Comparison of ENCODE assay signal across 17 cellular contexts in the genomic region with DNA sequence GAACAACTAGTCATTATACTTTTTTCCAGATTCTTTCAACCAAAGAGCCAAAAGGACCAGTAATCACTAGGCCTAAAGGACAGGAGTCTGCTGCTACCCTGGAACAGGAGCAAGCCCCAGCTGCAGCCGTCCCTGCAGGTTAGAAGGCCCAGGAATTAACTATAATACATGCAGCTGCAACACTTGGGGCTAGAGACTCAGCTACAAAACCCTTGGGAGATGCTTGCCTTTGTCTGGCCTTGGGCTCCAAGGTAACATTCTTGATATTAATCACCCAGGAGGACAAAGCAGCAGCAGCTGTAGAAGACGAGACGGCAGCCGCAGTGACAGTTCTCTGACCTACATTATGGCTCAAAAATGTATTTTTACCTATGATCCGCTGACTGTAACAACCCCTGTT.
DNase-seq lines count a peak whose midpoint lies in the region; ATAC-seq, FAIRE-seq and TF ChIP-seq lines count a peak whose summit lies in the region.
"Had no signal": no experiment of that assay in that cellular context is flagged by ENCODE, and none has a peak within 500 bp of the region (broad histone marks: within the 10 kb centered on the region; RNA-seq: fewer than 3 reads in every experiment).

No MANE protein-coding gene starts in this region.

- FAIRE-seq in GM12878 (lab: Jason Lieb, UNC), result no peak

- RAD21 ChIA-PET in GM12878 (lab: Charles Lee; ENCODE audit: unreplicated experiment), result no interaction called here

- no peak overlapping the region for H3K4me3 Mint-ChIP-seq in nephron
- H3K4me3 Mint-ChIP-seq: activated T-helper 1 cell treated with anti-CD3 and anti-CD28 coated beads, Interleukin-12 subunit alpha, Interleukin-12 subunit beta, Interleukin-2, Interleukin-4 antibody, amounts not matched to agents 30 ng/mL and 10 ng/mL and 1 ng/mL, durations not matched to agents 14 hours and 24 hours and 36 hours; dendritic cell treated with granulocyte-macrophage colony-stimulating factor and Interleukin-4, amounts not matched to agents 40 ng/mL and 50 ng/mL, for 4 days; naive thymus-derived CD4-positive, alpha-beta T cell had no signal

- no peaks in the 10 kb centered on the region for H3K9me3 Mint-ChIP-seq in nephron
- H3K9me3 Mint-ChIP-seq: dendritic cell treated with granulocyte-macrophage colony-stimulating factor and Interleukin-4, amounts not matched to agents 40 ng/mL and 50 ng/mL, for 4 days had no signal

- no peaks in the 10 kb centered on the region for H4K20me1 ChIP-seq in GM12878 (ENCODE audit: control insufficient read depth, insufficient read depth)

- TF ChIP-seq CTCF in GM12878 (IDR thresholded peaks at IDR 0.05 in 2 of 3, conservative IDR thresholded peaks at IDR 0.05 in 1 of 3; ENCODE audit: control insufficient read depth in 2 of 3, extremely low read depth in 1 of 3, insufficient read depth in 1 of 3, low read depth in 3 of 3, low read length in 3 of 3) (no peak), nephron (IDR thresholded peaks at IDR 0.05; ENCODE audit: unreplicated experiment in 3 of 3) (no peak)

- no peaks in the 10 kb centered on the region for H3K79me2 ChIP-seq in GM12878 (ENCODE audit: control insufficient read depth, insufficient read depth, low read length)

- H3K36me3 Mint-ChIP-seq in nephron (ENCODE audit: low read depth), result no peaks in the 10 kb centered on the region
- H3K36me3 Mint-ChIP-seq: naive thymus-derived CD4-positive, alpha-beta T cell had no signal

- TF ChIP-seq RAD21 in GM12878 (IDR thresholded peaks at IDR 0.05; ENCODE audit: insufficient read depth, low read depth, low read length), result no peak

- H3K4me1 Mint-ChIP-seq in nephron, result peaks cover 6% of the 10 kb centered on the region
- H3K4me1 Mint-ChIP-seq: naive thymus-derived CD4-positive, alpha-beta T cell had no signal

- CTCF ChIA-PET in GM12878 (lab: Yijun Ruan, JAX), result no interaction called here

- H3K36me3 ChIP-seq in GM12878 (ENCODE audit: control insufficient read depth in 2 of 2, insufficient read depth in 2 of 2, low read length in 1 of 2), result no peaks in the 10 kb centered on the region
- H3K36me3 ChIP-seq: suprapubic skin had no signal

- no peak overlapping the region for H3K9ac ChIP-seq in GM12878 (ENCODE audit: control insufficient read depth, insufficient read depth, low read length)

- WGBS in GM12878 (ENCODE audit: insufficient coverage, insufficient replicate concordance, low lambda C conversion rate, missing lambda C conversion rate), result 47% methylated on average over 5 of the region's 5 CpGs

- POLR2A ChIA-PET in GM12878 (lab: Charles Lee), result no interaction called here

- H3K4me3 ChIP-seq in GM12878, result no peak overlapping the region
- H3K4me3 ChIP-seq: PC-9, suprapubic skin had no signal

- H3K27me3 ChIP-seq in GM12878 (replicated peaks in 1 of 2; ENCODE audit: control insufficient read depth in 2 of 2, insufficient read depth in 2 of 2, low read length in 1 of 2), result no peaks in the 10 kb centered on the region
- H3K27me3 ChIP-seq: suprapubic skin had no signal

- no peak for TF ChIP-seq POLR2A in GM12878 (IDR thresholded peaks at IDR 0.05; ENCODE audit: low read depth, low read length)

- no peak overlapping the region for H3K27ac ChIP-seq in GM12878 (ENCODE audit: control insufficient read depth, insufficient read depth)
- H3K27ac ChIP-seq: PC-9, suprapubic skin had no signal

- in situ Hi-C loops in GM12878 (cut with MboI), result no loop called here

- no TSS peak for BruUV-seq in GM12878 (replicated peaks; lab: Mats Ljungman, UMichigan)

- intact Hi-C loops in GM12878 (cut with micrococcal nuclease; ENCODE audit: unreplicated experiment), result no loop called here

- H3K4me2 ChIP-seq in GM12878 (ENCODE audit: control insufficient read depth, insufficient read depth), result no peak overlapping the region
- H3K4me2 ChIP-seq: PC-9 had no signal

- no peaks in the 10 kb centered on the region for H3K4me1 ChIP-seq in GM12878 (ENCODE audit: control insufficient read depth, insufficient read depth, low read length)
- H3K4me1 ChIP-seq: Caco-2, suprapubic skin had no signal

- no peak overlapping the region for H2AFZ ChIP-seq in GM12878 (ENCODE audit: control insufficient read depth, low read depth, low read length)
- H2AFZ ChIP-seq: PC-9 had no signal

- peak overlapping the region; percentile 29 to 42 (median 38) for H3K27ac Mint-ChIP-seq in nephron
- H3K27ac Mint-ChIP-seq: activated T-helper 1 cell treated with anti-CD3 and anti-CD28 coated beads, Interleukin-12 subunit alpha, Interleukin-12 subunit beta, Interleukin-2, Interleukin-4 antibody, amounts not matched to agents 30 ng/mL and 10 ng/mL and 1 ng/mL, durations not matched to agents 14 hours and 24 hours and 36 hours; dendritic cell treated with granulocyte-macrophage colony-stimulating factor and Interleukin-4, amounts not matched to agents 40 ng/mL and 50 ng/mL, for 4 days; naive thymus-derived CD4-positive, alpha-beta T cell had no signal

- SMC1A ChIA-PET in GM12878 (lab: Charles Lee; ENCODE audit: uncharacterized antibody, unreplicated experiment), result no interaction called here

- no peaks in the 10 kb centered on the region for H3K9me3 ChIP-seq in GM12878 (replicated peaks; ENCODE audit: control insufficient read depth, insufficient read depth, low read length)
- H3K9me3 ChIP-seq: Caco-2, suprapubic skin had no signal

- no peak for DNase-seq in GM12878 (ENCODE audit: low read depth, low spot score)
- DNase-seq in COLO829 (ENCODE audit: low spot score), result no peak
- no peak for DNase-seq in hypothalamus (lab: John Stamatoyannopoulos, UW)
- no peak for DNase-seq in stimulated activated CD4-positive, alpha-beta T cell treated with anti-CD3 and anti-CD28 coated beads, Interleukin-2, amount 100 ng/mL, for 48 hours
- DNase-seq: naive thymus-derived CD4-positive, alpha-beta T cell; NCI-H2029; NCI-H526; T-helper 9 cell had no signal

- no peak for TF ChIP-seq EP300 in GM12878 (IDR thresholded peaks at IDR 0.05; ENCODE audit: borderline replicate concordance in 1 of 2, control insufficient read depth in 1 of 2, low read depth in 2 of 2, low read length in 2 of 2)

- peak; percentile 37 for ATAC-seq in GM18868 (IDR thresholded peaks at IDR 0.05; ENCODE audit: unreplicated experiment)
- peak; percentile 62 for ATAC-seq in HG03571 (IDR thresholded peaks at IDR 0.05; ENCODE audit: unreplicated experiment)
- peak; percentile 18; the same call in 1 of the 3 replicates for ATAC-seq in GM12878
- ATAC-seq in GM18858 (IDR thresholded peaks at IDR 0.05; ENCODE audit: unreplicated experiment), result no peak
- ATAC-seq: naive thymus-derived CD4-positive, alpha-beta T cell had no signal

- H3K27me3 Mint-ChIP-seq in nephron (ENCODE audit: low read depth), result no peaks in the 10 kb centered on the region
- H3K27me3 Mint-ChIP-seq: dendritic cell treated with granulocyte-macrophage colony-stimulating factor and Interleukin-4, amounts not matched to agents 40 ng/mL and 50 ng/mL, for 4 days; naive thymus-derived CD4-positive, alpha-beta T cell had no signal

TF ChIP-seq in GM12878, 131 proteins besides CTCF, POLR2A, EP300 and RAD21:
- TF ChIP-seq EZH2 (IDR thresholded peaks at IDR 0.05; ENCODE audit: borderline replicate concordance, control insufficient read depth, low read depth, low read length), result no peak
- TF ChIP-seq, protein P1, sequence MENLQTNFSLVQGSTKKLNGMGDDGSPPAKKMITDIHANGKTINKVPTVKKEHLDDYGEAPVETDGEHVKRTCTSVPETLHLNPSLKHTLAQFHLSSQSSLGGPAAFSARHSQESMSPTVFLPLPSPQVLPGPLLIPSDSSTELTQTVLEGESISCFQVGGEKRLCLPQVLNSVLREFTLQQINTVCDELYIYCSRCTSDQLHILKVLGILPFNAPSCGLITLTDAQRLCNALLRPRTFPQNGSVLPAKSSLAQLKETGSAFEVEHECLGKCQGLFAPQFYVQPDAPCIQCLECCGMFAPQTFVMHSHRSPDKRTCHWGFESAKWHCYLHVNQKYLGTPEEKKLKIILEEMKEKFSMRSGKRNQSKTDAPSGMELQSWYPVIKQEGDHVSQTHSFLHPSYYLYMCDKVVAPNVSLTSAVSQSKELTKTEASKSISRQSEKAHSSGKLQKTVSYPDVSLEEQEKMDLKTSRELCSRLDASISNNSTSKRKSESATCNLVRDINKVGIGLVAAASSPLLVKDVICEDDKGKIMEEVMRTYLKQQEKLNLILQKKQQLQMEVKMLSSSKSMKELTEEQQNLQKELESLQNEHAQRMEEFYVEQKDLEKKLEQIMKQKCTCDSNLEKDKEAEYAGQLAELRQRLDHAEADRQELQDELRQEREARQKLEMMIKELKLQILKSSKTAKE (IDR thresholded peaks at IDR 0.05; ENCODE audit: low read depth, poor library complexity, severe bottlenecking), result no peak
- TF ChIP-seq, protein P2, sequence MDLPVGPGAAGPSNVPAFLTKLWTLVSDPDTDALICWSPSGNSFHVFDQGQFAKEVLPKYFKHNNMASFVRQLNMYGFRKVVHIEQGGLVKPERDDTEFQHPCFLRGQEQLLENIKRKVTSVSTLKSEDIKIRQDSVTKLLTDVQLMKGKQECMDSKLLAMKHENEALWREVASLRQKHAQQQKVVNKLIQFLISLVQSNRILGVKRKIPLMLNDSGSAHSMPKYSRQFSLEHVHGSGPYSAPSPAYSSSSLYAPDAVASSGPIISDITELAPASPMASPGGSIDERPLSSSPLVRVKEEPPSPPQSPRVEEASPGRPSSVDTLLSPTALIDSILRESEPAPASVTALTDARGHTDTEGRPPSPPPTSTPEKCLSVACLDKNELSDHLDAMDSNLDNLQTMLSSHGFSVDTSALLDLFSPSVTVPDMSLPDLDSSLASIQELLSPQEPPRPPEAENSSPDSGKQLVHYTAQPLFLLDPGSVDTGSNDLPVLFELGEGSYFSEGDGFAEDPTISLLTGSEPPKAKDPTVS (IDR thresholded peaks at IDR 0.05; ENCODE audit: low read depth, low read length), result no peak
TF ChIP-seq in GM12878: peak in this region for 0.
